In the genomic region with DNA sequence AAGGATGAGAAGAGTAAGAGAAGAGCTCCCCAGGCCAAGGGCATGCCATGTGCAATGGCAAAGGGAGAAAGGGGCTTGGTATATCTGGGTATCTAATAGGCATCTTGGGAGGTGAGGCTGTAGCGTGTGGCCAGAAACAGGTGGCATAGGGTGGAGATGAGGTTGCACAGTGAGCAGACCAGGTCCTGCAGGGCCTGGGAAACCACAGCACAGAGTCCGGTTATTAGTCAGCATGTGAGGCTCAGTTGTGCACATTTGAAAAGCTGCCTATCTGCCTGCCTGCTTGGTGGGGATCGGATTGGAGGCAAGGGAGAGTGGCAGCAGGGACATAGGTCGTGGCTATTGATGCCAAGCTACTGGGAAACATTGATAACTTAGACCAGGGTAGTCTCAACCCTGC, we compare ENCODE assay signal across 11 cellular contexts.
DNase-seq lines count a peak whose midpoint lies in the region; ATAC-seq and TF ChIP-seq lines count a peak whose summit lies in the region.
"Had no signal": no experiment of that assay in that cellular context is flagged by ENCODE, and none has a peak within 500 bp of the region (broad histone marks: within the 10 kb centered on the region; RNA-seq: fewer than 3 reads in every experiment).

No MANE protein-coding gene starts in this region.

- no peak overlapping the region for H3K27ac Mint-ChIP-seq in stimulated activated naive B cell treated with anti-CD40 and anti-IgM and Interleukin-4, amounts not matched to agents 10 μg/mL and 1 μg/mL and 100 μg/mL, for 72 hours

- H2BK15ac ChIP-seq in mesenchymal stem cell (ENCODE audit: low read depth, poor library complexity, severe bottlenecking): no peak overlapping the region

- no peak for TF ChIP-seq POLR2A in esophagus squamous epithelium (IDR thresholded peaks at IDR 0.05)

- no peak overlapping the region for H4K91ac ChIP-seq in mesenchymal stem cell (ENCODE audit: low read length)

- H3K9ac ChIP-seq in mesenchymal stem cell (ENCODE audit: low read length): no peak overlapping the region

- peak; percentile 96 for ATAC-seq in GM19035 (IDR thresholded peaks at IDR 0.05; ENCODE audit: unreplicated experiment)
- peak; percentile 92 for ATAC-seq in GM21737 (IDR thresholded peaks at IDR 0.05; ENCODE audit: unreplicated experiment)
- peak; percentile 86 for ATAC-seq in HG03139 (IDR thresholded peaks at IDR 0.05; ENCODE audit: unreplicated experiment)
- peak; percentile 40 to 73 for ATAC-seq in stimulated activated naive B cell treated with anti-CD40 and anti-IgM and Interleukin-4, amounts not matched to agents 10 μg/mL and 1 μg/mL and 100 μg/mL, for 72 hours (replicated peaks)

- no peak overlapping the region for H3K14ac ChIP-seq in mesenchymal stem cell (ENCODE audit: low read length in 2 of 2)

- no peak overlapping the region for H3K4me2 ChIP-seq in mesenchymal stem cell (ENCODE audit: low read length, poor library complexity, severe bottlenecking)

- H2BK120ac ChIP-seq in mesenchymal stem cell (ENCODE audit: low read depth, low read length): no peak overlapping the region

- WGBS in mesenchymal stem cell: 91% methylated on average over 3 of the region's 4 CpGs
- 72 to 100% methylated on average over 3 to 4 of the region's 4 CpGs for WGBS in esophagus squamous epithelium, 2 donors

- no peak for DNase-seq in stimulated activated naive B cell treated with anti-CD40 and anti-IgM and Interleukin-4, amounts not matched to agents 10 μg/mL and 1 μg/mL and 100 μg/mL, for 72 hours
- DNase-seq in mesenchymal stem cell: no peak
- DNase-seq in esophagus squamous epithelium (lab: John Stamatoyannopoulos, UW): no peak
- DNase-seq in SKM-1 treated with dmso at 0.1 percent for 144 hours (lab: John Stamatoyannopoulos, UW; ENCODE audit: unreplicated experiment): no peak
- DNase-seq: effector memory CD4-positive, alpha-beta T cell; hypothalamus; midbrain; NCI-H446 treated with DMSO at 0.1 percent for 48 hours had no signal

- no peaks in the 10 kb centered on the region for H3K9me3 Mint-ChIP-seq in stimulated activated naive B cell treated with anti-CD40 and anti-IgM and Interleukin-4, amounts not matched to agents 10 μg/mL and 1 μg/mL and 100 μg/mL, for 72 hours

- H3K4me3 ChIP-seq in mesenchymal stem cell (ENCODE audit: insufficient read depth in 1 of 2, low read depth in 1 of 2, low read length in 2 of 2): no peak overlapping the region
- no peak overlapping the region for H3K4me3 ChIP-seq in esophagus squamous epithelium

- H3K27me3 Mint-ChIP-seq in stimulated activated naive B cell treated with anti-CD40 and anti-IgM and Interleukin-4, amounts not matched to agents 10 μg/mL and 1 μg/mL and 100 μg/mL, for 72 hours: peaks cover 0 to 5% of the 10 kb centered on the region in 2 donors

- H3K36me3 Mint-ChIP-seq in stimulated activated naive B cell treated with anti-CD40 and anti-IgM and Interleukin-4, amounts not matched to agents 10 μg/mL and 1 μg/mL and 100 μg/mL, for 72 hours: no peaks in the 10 kb centered on the region

- no peaks in the 10 kb centered on the region for H3K9me3 ChIP-seq in mesenchymal stem cell (ENCODE audit: control insufficient read depth, low read length)
- no peaks in the 10 kb centered on the region for H3K9me3 ChIP-seq in esophagus squamous epithelium

- no peak overlapping the region for H4K8ac ChIP-seq in mesenchymal stem cell (ENCODE audit: low read length)

- H3K79me1 ChIP-seq in mesenchymal stem cell (replicated peaks; ENCODE audit: low read length, poor library complexity, severe bottlenecking): peaks cover 5% of the 10 kb centered on the region

- H3K27ac ChIP-seq in mesenchymal stem cell (ENCODE audit: low read length, poor library complexity, severe bottlenecking): no peak overlapping the region
- no peak overlapping the region for H3K27ac ChIP-seq in esophagus squamous epithelium

- H2BK12ac ChIP-seq in mesenchymal stem cell (ENCODE audit: low read length in 2 of 2): no peak overlapping the region

- H3K4me1 ChIP-seq in mesenchymal stem cell (ENCODE audit: control insufficient read depth, insufficient read depth, low read depth, low read length) (peaks cover 16% of the 10 kb centered on the region), esophagus squamous epithelium (peaks cover 0 to 33% (median 3%) of the 10 kb centered on the region in 3 donors)

- peaks cover 2 to 10% of the 10 kb centered on the region in 2 donors for H3K4me1 Mint-ChIP-seq in stimulated activated naive B cell treated with anti-CD40 and anti-IgM and Interleukin-4, amounts not matched to agents 10 μg/mL and 1 μg/mL and 100 μg/mL, for 72 hours

- H3K18ac ChIP-seq in mesenchymal stem cell (ENCODE audit: low read depth in 1 of 2, low read length in 2 of 2): no peak overlapping the region

- no peaks in the 10 kb centered on the region for H3K27me3 ChIP-seq in mesenchymal stem cell (ENCODE audit: control insufficient read depth in 1 of 2, insufficient read depth in 1 of 2, low read length in 2 of 2)
- H3K27me3 ChIP-seq in esophagus squamous epithelium: no peaks in the 10 kb centered on the region

- H2BK5ac ChIP-seq in mesenchymal stem cell (ENCODE audit: low read depth, low read length, poor library complexity, severe bottlenecking): no peak overlapping the region

- no peak overlapping the region for H3K23ac ChIP-seq in mesenchymal stem cell (ENCODE audit: low read length in 2 of 2)

- no peak overlapping the region for H3K4me3 Mint-ChIP-seq in stimulated activated naive B cell treated with anti-CD40 and anti-IgM and Interleukin-4, amounts not matched to agents 10 μg/mL and 1 μg/mL and 100 μg/mL, for 72 hours

- no peak for TF ChIP-seq CTCF in esophagus squamous epithelium (IDR thresholded peaks at IDR 0.05)

- intact Hi-C loops in esophagus squamous epithelium (cut with DNase I): no loop called here

- H3K36me3 ChIP-seq in mesenchymal stem cell (ENCODE audit: control insufficient read depth in 1 of 2, insufficient read depth in 2 of 2, low read depth in 1 of 2, low read length in 2 of 2) (no peaks in the 10 kb centered on the region), esophagus squamous epithelium (no peaks in the 10 kb centered on the region)

- no peak overlapping the region for H3K4ac ChIP-seq in mesenchymal stem cell (ENCODE audit: low read depth in 1 of 2, low read length in 2 of 2)

- no peak overlapping the region for H2AK5ac ChIP-seq in mesenchymal stem cell (ENCODE audit: low read length, severe bottlenecking)

- no peak overlapping the region for H2AFZ ChIP-seq in mesenchymal stem cell (ENCODE audit: low read depth, low read length)
